In the genomic region with DNA sequence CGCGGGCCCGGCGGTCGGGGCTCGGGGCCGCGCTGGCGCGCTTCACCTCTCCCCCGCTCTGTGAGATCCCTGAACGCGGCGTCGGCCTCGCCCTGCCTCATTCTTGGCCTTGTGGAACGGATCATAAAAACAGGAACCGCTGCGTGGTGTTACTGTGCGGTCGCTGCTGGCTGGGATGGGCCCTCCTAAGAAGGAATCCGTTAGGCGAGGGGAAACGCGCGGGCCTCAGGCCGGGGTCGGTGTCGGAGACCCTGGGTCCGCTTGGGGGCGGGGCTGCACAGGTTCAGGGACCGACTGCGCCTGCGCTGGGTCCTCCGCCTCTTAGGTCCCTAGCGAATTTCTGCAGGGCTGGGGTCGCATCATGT, we compare ENCODE assay signal across 8 cellular contexts. TPM values are rescaled to one million over a fixed set of nuclear protein-coding genes. Genes with fewer than 3 reads are reported as not detected.
DNase-seq lines count a peak whose midpoint lies in the region; ATAC-seq and TF ChIP-seq lines count a peak whose summit lies in the region.

No MANE protein-coding gene starts in this region.

- H3K9ac ChIP-seq in colonic mucosa (ENCODE audit: low read depth in 2 of 2, low read length in 2 of 2) = peak overlapping the region; percentile 73 to 79

- intact Hi-C loops in colonic mucosa (cut with DNase I) = no loop called here

- peak overlapping the region; percentile 89 for H3K27ac ChIP-seq in 22Rv1
- peak overlapping the region; percentile 93 for H3K27ac ChIP-seq in colonic mucosa

- peak overlapping the region; percentile 80 for H3K4me3 ChIP-seq in colonic mucosa

- H3K4me1 ChIP-seq in colonic mucosa = peaks cover 6% of the 10 kb centered on the region

- TF ChIP-seq CTCF in 22Rv1 (IDR thresholded peaks at IDR 0.05) (no peak), colonic mucosa (IDR thresholded peaks at IDR 0.05) (no peak)

- no peaks in the 10 kb centered on the region for H3K36me3 ChIP-seq in colonic mucosa

- ATAC-seq in GM18511 (IDR thresholded peaks at IDR 0.05; ENCODE audit: unreplicated experiment) (peak; percentile 48), HG03064 (IDR thresholded peaks at IDR 0.05; ENCODE audit: low read depth, unreplicated experiment) (peak; percentile 29)

- H3K9me3 ChIP-seq in colonic mucosa = no peaks in the 10 kb centered on the region

- H3K27me3 ChIP-seq in colonic mucosa = no peaks in the 10 kb centered on the region

- DNase-seq in NCI-H2227 treated with DMSO at 0.1 percent for 48 hours (lab: John Stamatoyannopoulos, UW) (peak; percentile 59), colonic mucosa (peak; percentile 77), left kidney (ENCODE audit: low read depth, low spot score) (peak; percentile 96)
- peak; percentile 75 to 78 for DNase-seq in activated CD4-positive, alpha-beta T cell treated with anti-CD3 and anti-CD28 coated beads for 4 hours
- DNase-seq in stimulated activated CD4-positive, alpha-beta T cell treated with anti-CD3 and anti-CD28 coated beads, Interleukin-2, amount 100 ng/mL, for 24 hours = peak; percentile 84 to 86

RNA-seq across cellular contexts. Expression of a gene that starts 0.4 kb away (rescaled TPM):
- total RNA-seq in colonic mucosa = 10 to 100 TPM; 16.9 to 39.1 TPM

RNA-seq across cellular contexts. Expression of a gene that starts 5.2 kb away (rescaled TPM):
- 10 to 100 TPM; 35.2 to 50.7 TPM for total RNA-seq in colonic mucosa

RNA-seq across cellular contexts. Expression of a gene that starts 49.7 kb away (rescaled TPM):
- 1 to 10 TPM in 1 of 2 donors, under 1 TPM in 1; 0.79 to 1.8 TPM for total RNA-seq in colonic mucosa

Comparison
In these comparisons a context has a peak if more than half of its experiments do, and no peak if none do; other contexts are left out.
1. Peak in every context shown above with its lines: DNase-seq, ATAC-seq, H3K4me3 ChIP-seq and H3K27ac ChIP-seq.